Comparison of ENCODE assay signal across 8 cellular contexts in genomic region chr4:81504685-81505598, GRCh38. TPM values are rescaled to one million over a fixed set of nuclear protein-coding genes. Genes with fewer than 3 reads are reported as not detected.
DNase-seq lines count a peak whose midpoint lies in the region; ATAC-seq, FAIRE-seq and TF ChIP-seq lines count a peak whose summit lies in the region.

No MANE protein-coding gene starts in this region.

- H3K4me3 Mint-ChIP-seq in CD14-positive monocyte (peak overlapping the region; percentile 52 to 79), T-helper 17 cell (peak overlapping the region; percentile 69)
- peak overlapping the region; percentile 73 for H3K4me3 Mint-ChIP-seq in activated naive CD8-positive, alpha-beta T cell treated with anti-CD3 and anti-CD28 coated beads, Interleukin-2, amount 10 ng/mL, durations not matched to agents 7 days and 5 days
- peak overlapping the region; percentile 67 for H3K4me3 Mint-ChIP-seq in stimulated activated naive CD8-positive, alpha-beta T cell treated with anti-CD3 and anti-CD28 coated beads, Interleukin-15, Interleukin-2, amounts not matched to agents 100 ng/mL and 50 ng/mL, for 24 hours

- H3K27ac Mint-ChIP-seq in CD14-positive monocyte (peak overlapping the region; percentile 97 to 100 (median 99)), T-helper 17 cell (peak overlapping the region; percentile 88)
- H3K27ac Mint-ChIP-seq in activated naive CD8-positive, alpha-beta T cell treated with anti-CD3 and anti-CD28 coated beads, Interleukin-2, amount 10 ng/mL, durations not matched to agents 7 days and 5 days, result peak overlapping the region; percentile 83
- H3K27ac Mint-ChIP-seq in stimulated activated naive CD8-positive, alpha-beta T cell treated with anti-CD3 and anti-CD28 coated beads, Interleukin-15, Interleukin-2, amounts not matched to agents 100 ng/mL and 50 ng/mL, for 24 hours, result peak overlapping the region; percentile 63

- H3K27me3 Mint-ChIP-seq in CD14-positive monocyte (ENCODE audit: low read depth in 3 of 3) (peaks cover 3 to 5% (median 3%) of the 10 kb centered on the region in 3 donors), T-helper 17 cell (no peaks in the 10 kb centered on the region)
- H3K27me3 Mint-ChIP-seq in activated naive CD8-positive, alpha-beta T cell treated with anti-CD3 and anti-CD28 coated beads, Interleukin-2, amount 10 ng/mL, durations not matched to agents 7 days and 5 days, result no peaks in the 10 kb centered on the region
- no peaks in the 10 kb centered on the region for H3K27me3 Mint-ChIP-seq in stimulated activated naive CD8-positive, alpha-beta T cell treated with anti-CD3 and anti-CD28 coated beads, Interleukin-15, Interleukin-2, amounts not matched to agents 100 ng/mL and 50 ng/mL, for 24 hours

- H3K4me1 ChIP-seq in mucosa of rectum (ENCODE audit: control insufficient read depth in 2 of 2, insufficient read depth in 2 of 2, low read length in 2 of 2), result peaks cover 4 to 11% of the 10 kb centered on the region in 2 donors

- DNase-seq in CD14-positive monocyte (ENCODE audit: low spot score) (peak; percentile 96), T-helper 17 cell (peak in 2 of 3 donors; percentile 18 to 30), GM19239 (ENCODE audit: insufficient read length, low spot score) (no peak), NCI-H2196 treated with DMSO at 0.1 percent for 48 hours (lab: John Stamatoyannopoulos, UW; ENCODE audit: unreplicated experiment) (no peak)
- DNase-seq in activated naive CD8-positive, alpha-beta T cell treated with anti-CD3 and anti-CD28 coated beads, Interleukin-2, amount 10 ng/mL, durations not matched to agents 7 days and 5 days, result peak; percentile 53

- H3K4me3 ChIP-seq in mucosa of rectum (ENCODE audit: low read length in 2 of 2), result no peak overlapping the region

- peak overlapping the region in 1 of 2 donors; percentile 37 for H3K9ac ChIP-seq in mucosa of rectum (ENCODE audit: low read depth in 1 of 2, low read length in 2 of 2)

- no peaks in the 10 kb centered on the region for H3K36me3 ChIP-seq in mucosa of rectum (ENCODE audit: control insufficient read depth in 2 of 2, insufficient read depth in 2 of 2, low read length in 2 of 2)

- POLR2A ChIA-PET in activated naive CD8-positive, alpha-beta T cell treated with anti-CD3 and anti-CD28 coated beads, Interleukin-2, amount 10 ng/mL, durations not matched to agents 7 days and 5 days (lab: Charles Lee), result interaction anchor here (0.8 to 3.1 kb wide), 2 partner anchors 13 to 33 kb away, joined by 7 to 21 read pairs; partner anchors contain the start of gene RASGEF1B

- H3K4me1 Mint-ChIP-seq in CD14-positive monocyte, result peaks cover 67% of the 10 kb centered on the region
- peaks cover 23% of the 10 kb centered on the region for H3K4me1 Mint-ChIP-seq in T-helper 17 cell
- H3K4me1 Mint-ChIP-seq in activated naive CD8-positive, alpha-beta T cell treated with anti-CD3 and anti-CD28 coated beads, Interleukin-2, amount 10 ng/mL, durations not matched to agents 7 days and 5 days, result peaks cover 40% of the 10 kb centered on the region
- H3K4me1 Mint-ChIP-seq in stimulated activated naive CD8-positive, alpha-beta T cell treated with anti-CD3 and anti-CD28 coated beads, Interleukin-15, Interleukin-2, amounts not matched to agents 100 ng/mL and 50 ng/mL, for 24 hours (ENCODE audit: low read depth), result peaks cover 76% of the 10 kb centered on the region

- H3K9me3 ChIP-seq in T-helper 17 cell (ENCODE audit: control insufficient read depth, low read length, poor library complexity, severe bottlenecking) (no peaks in the 10 kb centered on the region), mucosa of rectum (ENCODE audit: control insufficient read depth in 2 of 2, low read length in 2 of 2) (no peaks in the 10 kb centered on the region)

- H3K9me3 Mint-ChIP-seq in CD14-positive monocyte, result peaks cover 0 to 1% (median 0%) of the 10 kb centered on the region in 7 donors
- H3K9me3 Mint-ChIP-seq in activated naive CD8-positive, alpha-beta T cell treated with anti-CD3 and anti-CD28 coated beads, Interleukin-2, amount 10 ng/mL, durations not matched to agents 7 days and 5 days, result no peaks in the 10 kb centered on the region
- H3K9me3 Mint-ChIP-seq in stimulated activated naive CD8-positive, alpha-beta T cell treated with anti-CD3 and anti-CD28 coated beads, Interleukin-15, Interleukin-2, amounts not matched to agents 100 ng/mL and 50 ng/mL, for 24 hours, result no peaks in the 10 kb centered on the region

- ATAC-seq in HG02610 (IDR thresholded peaks at IDR 0.05; ENCODE audit: unreplicated experiment) (peak; percentile 53), T-helper 17 cell (peak; percentile 86)
- ATAC-seq in activated naive CD8-positive, alpha-beta T cell treated with anti-CD3 and anti-CD28 coated beads, Interleukin-2, amount 10 ng/mL, durations not matched to agents 7 days and 5 days (ENCODE audit: low read depth), result peak; percentile 88

- peak overlapping the region; percentile 49 to 71 for H3K27ac ChIP-seq in mucosa of rectum (ENCODE audit: low read depth in 2 of 2, low read length in 2 of 2)

- H3K27me3 ChIP-seq in mucosa of rectum (ENCODE audit: control insufficient read depth in 2 of 2, insufficient read depth in 2 of 2, low read length in 2 of 2), result no peaks in the 10 kb centered on the region

- no peak for TF ChIP-seq CTCF in CD14-positive monocyte (IDR thresholded peaks at IDR 0.05)

- intact Hi-C loops in CD14-positive monocyte (cut with micrococcal nuclease), result loop anchor here (2.0 to 10.0 kb wide), 5 partner anchors 33 to 130 kb away; partner anchors contain the start of gene RASGEF1B (in 2 of the 2)

- H3K36me3 Mint-ChIP-seq in CD14-positive monocyte (peaks cover 4 to 7% of the 10 kb centered on the region in 2 donors), T-helper 17 cell (ENCODE audit: low read depth) (no peaks in the 10 kb centered on the region)
- peaks cover 2% of the 10 kb centered on the region for H3K36me3 Mint-ChIP-seq in activated naive CD8-positive, alpha-beta T cell treated with anti-CD3 and anti-CD28 coated beads, Interleukin-2, amount 10 ng/mL, durations not matched to agents 7 days and 5 days
- H3K36me3 Mint-ChIP-seq in stimulated activated naive CD8-positive, alpha-beta T cell treated with anti-CD3 and anti-CD28 coated beads, Interleukin-15, Interleukin-2, amounts not matched to agents 100 ng/mL and 50 ng/mL, for 24 hours (ENCODE audit: low read depth), result no peaks in the 10 kb centered on the region

- no peak for FAIRE-seq in GM19239 (lab: Jason Lieb, UNC)

RNA-seq across cellular contexts. Expression of gene RASGEF1B, which starts 33.2 kb away (rescaled TPM):
- 10 to 100 TPM; 36.6 to 76.9 TPM for polyA plus RNA-seq in CD14-positive monocyte
- 10 to 100 TPM; 48.3 to 58.7 TPM for total RNA-seq in T-helper 17 cell
- total RNA-seq in activated naive CD8-positive, alpha-beta T cell treated with anti-CD3 and anti-CD28 coated beads, Interleukin-2, amount 10 ng/mL, durations not matched to agents 7 days and 5 days, result 1 to 10 TPM; 8.0 to 8.2 TPM

Comparison
In these comparisons a context has a peak if more than half of its experiments do, and no peak if none do; other contexts are left out.
1. DNase-seq: peak in CD14-positive monocyte (single experiment), T-helper 17 cell (2 of 3) and activated naive CD8-positive, alpha-beta T cell treated with anti-CD3 and anti-CD28 coated beads, Interleukin-2, amount 10 ng/mL, durations not matched to agents 7 days and 5 days (single experiment); none in GM19239 (single experiment) and NCI-H2196 treated with DMSO at 0.1 percent for 48 hours (single experiment).
2. RNA of gene RASGEF1B, which starts 33.2 kb away (total RNA-seq): 48.3 to 58.7 TPM in T-helper 17 cell; 8.0 to 8.2 TPM in activated naive CD8-positive, alpha-beta T cell treated with anti-CD3 and anti-CD28 coated beads, Interleukin-2, amount 10 ng/mL, durations not matched to agents 7 days and 5 days; every median in the first group is over 4 times any median in the second.
3. Peak in every context shown above with its lines, with median percentiles within 50 percentile points of each other: H3K27ac Mint-ChIP-seq, H3K4me3 Mint-ChIP-seq and ATAC-seq.